Comparison of ENCODE assay signal across 9 cellular contexts in genomic region chr2:64562148-64562784, GRCh38. TPM values are rescaled to one million over a fixed set of nuclear protein-coding genes. Genes with fewer than 3 reads are reported as not detected.
DNase-seq lines count a peak whose midpoint lies in the region; ATAC-seq, FAIRE-seq and TF ChIP-seq lines count a peak whose summit lies in the region.
"Had no signal": no experiment of that assay in that cellular context is flagged by ENCODE, and none has a peak within 500 bp of the region (broad histone marks: within the 10 kb centered on the region; RNA-seq: fewer than 3 reads in every experiment).

No MANE protein-coding gene starts in this region.

- FAIRE-seq in RCC 7860 (lab: Jason Lieb, UNC): peak; percentile 33
- FAIRE-seq: TTC549 had no signal

- H3K4me3 Mint-ChIP-seq in type B pancreatic cell: no peak overlapping the region

- WGBS in testis, 2 donors: 75 to 89% methylated on average over 2 of the region's 2 CpGs

- H3K27me3 Mint-ChIP-seq in type B pancreatic cell: no peaks in the 10 kb centered on the region

- H3K9me3 Mint-ChIP-seq in type B pancreatic cell: no peaks in the 10 kb centered on the region

- no peak overlapping the region for H3K27ac ChIP-seq in cardiac muscle cell
- H3K27ac ChIP-seq in testis: no peak overlapping the region

- H3K4me3 ChIP-seq in cardiac muscle cell (no peak overlapping the region), fibroblast of pulmonary artery (replicated peaks; ENCODE audit: low read depth, low read length) (no peak overlapping the region), testis (no peak overlapping the region)

- intact Hi-C loops in left cardiac atrium (cut with DNase I) (loop anchor here (2.0 to 10.0 kb wide), 3 partner anchors 227 to 510 kb away; no protein-coding TSS in a partner anchor), testis (cut with DNase I; ENCODE audit: low total_unique reads) (no loop called here)

- DNase-seq in cardiac muscle cell (ENCODE audit: low read depth in 1 of 2, low spot score in 1 of 2) (peak in 1 of 2 donors; percentile 42), left cardiac atrium (no peak), RCC 7860 (ENCODE audit: low spot score) (no peak), fibroblast of pulmonary artery (ENCODE audit: low read depth) (peak; percentile 47), type B pancreatic cell (ENCODE audit: extremely low spot score, unreplicated experiment) (no peak), testis (no peak), hippocampal formation (lab: John Stamatoyannopoulos, UW) (no peak)

- H3K27me3 ChIP-seq in cardiac muscle cell (no peaks in the 10 kb centered on the region), testis (no peaks in the 10 kb centered on the region)

- TF ChIP-seq CTCF in cardiac muscle cell (IDR thresholded peaks at IDR 0.05; ENCODE audit: low read depth, low read length) (peak; percentile 32), fibroblast of pulmonary artery (IDR thresholded peaks at IDR 0.05; ENCODE audit: low read length, missing control alignments) (peak; percentile 40), type B pancreatic cell (conservative IDR thresholded peaks at IDR 0.05) (peak; percentile 59), testis (IDR thresholded peaks at IDR 0.05) (peak in 1 of 3 experiments; percentile 20)

- peaks cover 12% of the 10 kb centered on the region for H3K36me3 Mint-ChIP-seq in type B pancreatic cell

- H3K4me1 ChIP-seq in cardiac muscle cell (ENCODE audit: low read depth) (no peaks in the 10 kb centered on the region), testis (no peaks in the 10 kb centered on the region)

- H3K27ac Mint-ChIP-seq in type B pancreatic cell: no peak overlapping the region

- H3K9me3 ChIP-seq in cardiac muscle cell (ENCODE audit: low read depth): no peaks in the 10 kb centered on the region
- H3K9me3 ChIP-seq in testis: no peaks in the 10 kb centered on the region

- no peak for ATAC-seq in left cardiac atrium
- no peak for ATAC-seq in GM18870 (IDR thresholded peaks at IDR 0.05; ENCODE audit: unreplicated experiment)

- H3K4me1 Mint-ChIP-seq in type B pancreatic cell (ENCODE audit: unreplicated experiment): peaks cover 39% of the 10 kb centered on the region

- no peak for TF ChIP-seq POLR2A in testis (IDR thresholded peaks at IDR 0.05)

- H3K36me3 ChIP-seq in cardiac muscle cell (no peaks in the 10 kb centered on the region), testis (ENCODE audit: low read depth, missing control alignments) (no peaks in the 10 kb centered on the region)

RNA-seq across cellular contexts. Expression of gene AFTPH, which starts 38.1 kb away (rescaled TPM):
- total RNA-seq in cardiac muscle cell: 11.9 and 18.5 TPM in 2 replicates
- 7.1 and 8.8 TPM in 2 replicates for polyA plus RNA-seq in cardiac muscle cell
- total RNA-seq in left cardiac atrium: 10 to 100 TPM; 12.1 to 12.8 TPM
- total RNA-seq in type B pancreatic cell (ENCODE audit: low replicate concordance): 26.4 and 38.1 TPM in 2 replicates
- 10 to 100 TPM; 43.9 to 56.1 TPM for total RNA-seq in testis
- 38.7 TPM for polyA plus RNA-seq in testis (ENCODE audit: insufficient read depth, low read depth, low replicate concordance)
